ENCODE assay signal across 8 cellular contexts in the genomic region with DNA sequence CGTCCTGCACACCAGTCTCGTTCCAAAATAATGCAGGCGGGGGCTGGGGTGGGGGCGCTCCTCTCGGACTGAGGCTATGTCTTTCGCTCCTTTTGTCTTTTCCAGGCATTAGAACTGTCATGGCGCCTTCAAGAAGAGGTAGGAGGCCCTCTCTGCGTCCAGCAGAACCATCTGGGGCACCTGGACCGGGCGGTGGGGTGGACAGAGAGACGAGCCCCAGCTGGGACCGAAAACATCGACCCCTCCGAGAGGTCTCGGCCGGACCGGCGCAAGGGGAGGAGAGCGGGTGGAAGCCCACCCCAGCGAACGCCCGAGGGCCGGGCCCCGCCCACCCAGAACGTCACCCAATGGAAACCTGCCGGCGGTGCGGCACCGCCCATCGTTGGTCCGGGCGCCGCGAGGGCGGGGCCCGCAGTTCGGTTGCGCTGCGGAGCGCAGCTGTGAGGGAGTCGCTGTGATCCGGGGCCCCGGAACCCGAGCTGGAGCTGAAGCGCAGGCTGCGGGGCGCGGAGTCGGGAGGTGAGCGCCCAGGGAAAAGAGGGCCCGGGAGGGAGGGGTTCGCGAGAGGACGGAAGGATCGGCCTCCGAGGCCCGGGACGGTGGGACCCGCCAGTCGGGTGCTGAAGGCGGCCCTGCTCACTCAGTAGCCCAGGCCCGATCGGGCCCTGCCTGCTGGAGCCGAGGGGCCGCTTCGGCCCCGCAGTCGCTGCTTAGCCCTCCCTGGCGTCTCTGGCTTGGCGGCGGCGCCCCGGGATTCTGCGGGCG.
A peak's percentile ranks its signal among the peaks of the same experiment; 100 is the strongest.
DNase-seq lines count a peak whose midpoint lies in the region; ATAC-seq and TF ChIP-seq lines count a peak whose summit lies in the region.

A gene (plus strand): TSS at position 419 of the 765 bp plus-strand sequence. CDS start 4,643 bp downstream, outside the sequence.

- peak; percentile 61 for DNase-seq in AG09319 (ENCODE audit: extremely low read depth, low read depth)
- peak; percentile 76 to 94 for DNase-seq in NCI-H446 (lab: John Stamatoyannopoulos, UW)
- peak; percentile 81 for DNase-seq in activated CD4-positive, CD25-positive, alpha-beta regulatory T cell treated with anti-CD3 and anti-CD28 coated beads, Interleukin-2, amount 50 U/mL, for 16 hours (ENCODE audit: low read depth, low spot score)
- peak; percentile 85 for DNase-seq in central memory CD4-positive, alpha-beta T cell
- peak; percentile 86 for DNase-seq in iris pigment epithelial cell (ENCODE audit: low read depth)
- peak; percentile 80 to 91 for DNase-seq in stimulated activated CD4-positive, alpha-beta T cell treated with anti-CD3 and anti-CD28 coated beads, Interleukin-12 subunit alpha, Interleukin-12 subunit beta, amount 100 ng/mL, for 24 hours (ENCODE audit: low read depth in 2 of 2)

- ATAC-seq in GM19023 (IDR thresholded peaks at IDR 0.05; ENCODE audit: unreplicated experiment) = peak; percentile 85
- peak; percentile 87 for ATAC-seq in HG03196 (IDR thresholded peaks at IDR 0.05; ENCODE audit: unreplicated experiment)

- no peak; the same call in none of the 2 replicates for TF ChIP-seq CTCF in AG09319 (IDR thresholded peaks at IDR 0.05; ENCODE audit: low read depth, low read length)

Comparison
In these comparisons a context has a peak if more than half of its experiments do, and no peak if none do; other contexts are left out.
1. Peak in every context shown above with its lines: DNase-seq and ATAC-seq.